Comparison of ENCODE assay signal across 1 cellular context in genomic region chr11:117930208-117930570, GRCh38.
TF ChIP-seq lines count a peak whose summit lies in the region.

No MANE protein-coding gene starts in this region.

TF ChIP-seq in GM23338, 12 proteins besides CTCF, POLR2A, EP300 and RAD21 (continued from another document):
- no peak for TF ChIP-seq ZNF462 (CRISPR knock-in tag; IDR thresholded peaks at IDR 0.05)
- TF ChIP-seq STAT1 (IDR thresholded peaks at IDR 0.05; ENCODE audit: unreplicated experiment), result no peak
- TF ChIP-seq NANOG (IDR thresholded peaks at IDR 0.05; ENCODE audit: borderline replicate concordance), result no peak
- TF ChIP-seq REST (IDR thresholded peaks at IDR 0.05; ENCODE audit: unreplicated experiment), result no peak
- TF ChIP-seq ZNF331 (CRISPR knock-in tag; IDR thresholded peaks at IDR 0.05; ENCODE audit: low read depth), result no peak
- TF ChIP-seq ETS1 (IDR thresholded peaks at IDR 0.05), result no peak
- TF ChIP-seq JUNB (IDR thresholded peaks at IDR 0.05; ENCODE audit: unreplicated experiment), result no peak
- no peak for TF ChIP-seq CREB1 (CRISPR knock-in tag; IDR thresholded peaks at IDR 0.05; ENCODE audit: low read depth)
